Comparison of ENCODE assay signal across 27 cellular contexts in the genomic region with DNA sequence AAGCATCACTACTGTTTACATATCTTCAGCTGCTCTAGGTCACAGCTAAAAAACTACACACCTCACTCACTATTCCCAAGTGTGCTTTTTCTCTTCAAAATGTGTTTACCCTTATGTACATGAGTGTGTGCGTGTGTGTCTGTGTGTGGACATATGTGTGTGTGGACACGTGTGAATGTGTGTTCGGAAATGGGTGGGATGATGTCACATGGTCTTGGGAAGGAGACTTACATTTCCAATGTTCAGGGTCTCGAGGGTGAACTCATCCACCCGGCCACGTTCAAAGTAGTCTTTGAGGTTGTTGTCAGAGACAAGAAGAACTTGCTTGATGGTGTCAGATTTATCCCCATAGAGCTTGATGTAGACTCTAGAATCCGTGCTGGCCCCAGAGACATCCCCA.
"Had no signal": no experiment of that assay in that cellular context is flagged by ENCODE, and none has a peak within 500 bp of the region (broad histone marks: within the 10 kb centered on the region; RNA-seq: fewer than 3 reads in every experiment).

No MANE protein-coding gene starts in this region.

- H3K4me3 ChIP-seq: stomach, suprapubic skin, testis, thoracic aorta, thyroid gland, tibial artery, tibial nerve, transverse colon, upper lobe of left lung, upper lobe of right lung, uterus, vagina had no signal

- H3K36me3 ChIP-seq: stomach, suprapubic skin, thoracic aorta, thyroid gland, tibial artery, tibial nerve, transverse colon, upper lobe of left lung, upper lobe of right lung, uterus, vagina had no signal

- H3K4me1 ChIP-seq: stomach, suprapubic skin, testis, tibial nerve, transverse colon, upper lobe of left lung, upper lobe of right lung, uterus, vagina had no signal

- H3K9me3 ChIP-seq: stomach, suprapubic skin, testis, thoracic aorta, thyroid gland, tibial artery, tibial nerve, transverse colon, upper lobe of left lung, upper lobe of right lung, uterus, vagina had no signal

- DNase-seq: stimulated activated CD4-positive, alpha-beta T cell treated with anti-CD3 and anti-CD28 coated beads, Interleukin-2, amount 100 ng/mL, for 48 hours; stimulated activated CD4-positive, alpha-beta T cell treated with anti-CD3 and anti-CD28 coated beads, Interleukin-4, amount 100 ng/mL, for 1 hour; stimulated activated CD4-positive, alpha-beta T cell treated with anti-CD3 and anti-CD28 coated beads, Interleukin-4, amount 100 ng/mL, for 24 hours; stimulated activated CD4-positive, alpha-beta T cell treated with anti-CD3 and anti-CD28 coated beads, Interleukin-4, amount 100 ng/mL, for 4 hours; stimulated activated CD8-positive, alpha-beta memory T cell treated with anti-CD3 and anti-CD28 coated beads, Interleukin-4, amount 100 ng/mL, for 48 hours; stimulated activated naive B cell treated with anti-CD40 and anti-IgM and Interleukin-4, amounts not matched to agents 10 μg/mL and 1 μg/mL and 100 μg/mL, for 72 hours; stimulated activated naive CD4-positive, alpha-beta T cell; stimulated activated naive CD4-positive, alpha-beta T cell treated with Interleukin-2 at 50 U/mL for 16 hours; stimulated activated naive CD8-positive, alpha-beta T cell treated with anti-CD3 and anti-CD28 coated beads, Interleukin-15, amount 100 ng/mL, for 72 hours; stimulated activated naive CD8-positive, alpha-beta T cell treated with anti-CD3 and anti-CD28 coated beads, Interleukin-15, Interleukin-2, amounts not matched to agents 100 U/mL and 50 U/mL, for 24 hours; stomach; substantia nigra; testis; thyroid gland; tibial artery; transverse colon; trophoblast cell; upper lobe of left lung; upper lobe of right lung; uterus had no signal

- H3K27ac ChIP-seq: stomach, suprapubic skin, testis, thoracic aorta, thyroid gland, tibial artery, tibial nerve, transverse colon, upper lobe of left lung, upper lobe of right lung, uterus, vagina had no signal

- ATAC-seq: stimulated activated effector memory CD8-positive, alpha-beta T cell treated with anti-CD3 and anti-CD28 coated beads, Interleukin-12 subunit alpha, Interleukin-12 subunit beta, amount 100 ng/mL, for 72 hours; stimulated activated memory B cell treated with anti-CD40 and anti-IgM and Interleukin-4, amounts not matched to agents 10 μg/mL and 1 μg/mL and 100 μg/mL, for 72 hours; stimulated activated naive B cell treated with anti-CD40 and anti-IgM and Interleukin-4, amounts not matched to agents 10 μg/mL and 1 μg/mL and 100 μg/mL, for 72 hours; stimulated activated naive CD8-positive, alpha-beta T cell treated with anti-CD3 and anti-CD28 coated beads, Interleukin-15, amount 100 ng/mL, for 72 hours; stimulated activated naive CD8-positive, alpha-beta T cell treated with anti-CD3 and anti-CD28 coated beads, Interleukin-15, Interleukin-2, amounts not matched to agents 100 U/mL and 50 U/mL, for 24 hours; upper lobe of right lung had no signal

- FAIRE-seq: urothelium cell line had no signal

- H3K27me3 ChIP-seq: stomach, testis, thyroid gland, tibial artery, tibial nerve, transverse colon, upper lobe of left lung, upper lobe of right lung, uterus, vagina had no signal
